In genomic region chr2:43595603-43596412, GRCh38 we compare ENCODE assay signal across 8 cellular contexts. TPM values are rescaled to one million over a fixed set of nuclear protein-coding genes. Genes with fewer than 3 reads are reported as not detected.
DNase-seq lines count a peak whose midpoint lies in the region; ATAC-seq and TF ChIP-seq lines count a peak whose summit lies in the region.

TSS of gene THADA (minus strand) at chr2:43596038. CDS start at chr2:43592392, 3,646 bp downstream.

- H3K4me3 ChIP-seq in NT2/D1 (ENCODE audit: insufficient read length, low read depth), result peak within 1 kb of the TSS; percentile 95
- H3K4me3 ChIP-seq in endodermal cell (ENCODE audit: low read length), result peak within 1 kb of the TSS; percentile 95

- H3K27me3 ChIP-seq in NT2/D1 (ENCODE audit: insufficient read depth, insufficient read length) (no peaks in the 10 kb centered on the region), endodermal cell (ENCODE audit: control insufficient read depth, insufficient read depth, low read length, poor library complexity, severe bottlenecking) (no peaks in the 10 kb centered on the region)

- TF ChIP-seq CTCF in endodermal cell (conservative IDR thresholded peaks at IDR 0.05), result no peak

- H3K9me3 Mint-ChIP-seq in endodermal cell, result no peaks in the 10 kb centered on the region

- peaks cover 9% of the 10 kb centered on the region for H3K27me3 Mint-ChIP-seq in endodermal cell (ENCODE audit: insufficient read depth)

- H3K27ac Mint-ChIP-seq in endodermal cell, result peak within 1 kb of the TSS; percentile 97

- peaks cover 11% of the 10 kb centered on the region for H3K4me1 Mint-ChIP-seq in endodermal cell

- H3K4me1 ChIP-seq in NT2/D1 (ENCODE audit: insufficient read depth, insufficient read length), result no peaks in the 10 kb centered on the region
- no peaks in the 10 kb centered on the region for H3K4me1 ChIP-seq in endodermal cell (ENCODE audit: control insufficient read depth, insufficient read depth, low read length)

- WGBS in endodermal cell (ENCODE audit: insufficient coverage in 1 of 2, insufficient read length in 1 of 2), 2 experiments, result 0% methylated on average over 44 to 52 of the region's 52 CpGs

- DNase-seq in COR-L47 (lab: John Stamatoyannopoulos, UW), result peak; percentile 99
- peak; percentile 57 to 98 (median 95) for DNase-seq in HUDEP-2 (lab: John Stamatoyannopoulos, UW; ENCODE audit: unreplicated experiment in 76 of 76)
- DNase-seq in NT2/D1 (ENCODE audit: low read depth, low spot score), result peak; percentile 99
- DNase-seq in activated CD8-positive, alpha-beta memory T cell treated with anti-CD3 and anti-CD28 coated beads, Interleukin-2, amount 50 U/mL, for 1 hour (ENCODE audit: extremely low read depth), result peak; percentile 96
- peak; percentile 99 for DNase-seq in endodermal cell
- peak; percentile 99 for DNase-seq in mesenteric fat pad (ENCODE audit: low spot score)
- DNase-seq in stimulated activated CD8-positive, alpha-beta memory T cell treated with anti-CD3 and anti-CD28 coated beads, Interleukin-15, amount 100 ng/mL, for 24 hours (ENCODE audit: low read depth), result peak; percentile 90

- H3K36me3 ChIP-seq in NT2/D1 (ENCODE audit: insufficient read depth, insufficient read length, low read length) (peaks cover 20% of the 10 kb centered on the region), endodermal cell (ENCODE audit: control insufficient read depth, insufficient read depth, low read length) (no peaks in the 10 kb centered on the region)

- H3K9me3 ChIP-seq in NT2/D1 (ENCODE audit: insufficient read depth, low read length) (no peaks in the 10 kb centered on the region), endodermal cell (ENCODE audit: control insufficient read depth, low read length) (no peaks in the 10 kb centered on the region)

- H3K9ac ChIP-seq in NT2/D1 (ENCODE audit: insufficient read length, low read depth) (peak within 1 kb of the TSS; percentile 88), endodermal cell (ENCODE audit: extremely low read depth, low read length, poor library complexity, severe bottlenecking) (peak within 1 kb of the TSS; percentile 93)

- ATAC-seq in GM21381 (IDR thresholded peaks at IDR 0.05; ENCODE audit: unreplicated experiment), result peak; percentile 97

- H3K4me3 Mint-ChIP-seq in endodermal cell, result peak within 1 kb of the TSS; percentile 93

- peaks cover 2% of the 10 kb centered on the region for H3K36me3 Mint-ChIP-seq in endodermal cell (ENCODE audit: low read depth)

- H3K27ac ChIP-seq in endodermal cell (ENCODE audit: low read depth, low read length), result peak within 1 kb of the TSS; percentile 89

RNA-seq across cellular contexts. Expression of gene THADA, which starts in this region (rescaled TPM):
- total RNA-seq in endodermal cell, result 10 to 100 TPM; 32.8 to 35.0 TPM
- polyA plus RNA-seq in endodermal cell (2013, experiment 1 of 2), result 17.8 TPM
- polyA plus RNA-seq in endodermal cell (2013, experiment 2 of 2), result 15.6 TPM
- total RNA-seq in mesenteric fat pad, result 38.0 TPM

Comparison
In these comparisons a context has a peak if more than half of its experiments do, and no peak if none do; other contexts are left out.
1. Peak in every context shown above with its lines: DNase-seq, ATAC-seq, H3K4me3 ChIP-seq and H3K27ac ChIP-seq.